ENCODE assay signal across 25 cellular contexts in the genomic region with DNA sequence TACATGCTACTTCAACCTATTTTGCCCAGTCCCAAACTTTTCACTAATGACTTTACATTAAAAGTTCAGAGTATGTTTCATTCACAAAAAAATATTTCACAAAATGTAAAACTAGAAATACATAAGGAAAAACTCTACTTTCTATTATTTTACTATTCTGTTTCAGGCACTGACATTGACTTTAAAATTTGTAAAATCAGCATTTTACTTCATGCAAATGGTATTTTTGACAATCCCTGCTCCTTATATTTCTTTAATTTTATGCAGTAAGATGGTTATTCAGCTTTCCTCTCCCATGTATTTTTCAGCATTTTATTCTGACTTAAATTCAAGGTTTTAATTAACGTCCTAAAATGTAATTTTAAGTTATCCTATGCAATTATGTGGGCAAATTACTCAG.
DNase-seq lines count a peak whose midpoint lies in the region; ATAC-seq, FAIRE-seq and TF ChIP-seq lines count a peak whose summit lies in the region.
"Had no signal": no experiment of that assay in that cellular context is flagged by ENCODE, and none has a peak within 500 bp of the region (broad histone marks: within the 10 kb centered on the region; RNA-seq: fewer than 3 reads in every experiment).

No MANE protein-coding gene starts in this region.

- 0% methylated on average over 1 of the region's 1 CpG for WGBS in HepG2 (ENCODE audit: low lambda C conversion rate)
- WGBS in right lobe of liver (ENCODE audit: insufficient coverage, low coverage, low lambda C conversion rate, missing lambda C conversion rate): 43% methylated on average over 1 of the region's 1 CpG
- 48% methylated on average over 1 of the region's 1 CpG for WGBS in K562 (ENCODE audit: insufficient coverage, low coverage, missing lambda C conversion rate)

- no peak overlapping the region for H3K4me3 Mint-ChIP-seq in activated T-helper 2 cell treated with anti-CD3 and anti-CD28 coated beads, Interferon-gamma antibody, Interleukin-2, Interleukin-4, amounts not matched to agents 10 μg/mL and 5 μg/mL and 100 μg/mL, durations not matched to agents 14 hours and 24 hours and 36 hours (ENCODE audit: low read depth)
- H3K4me3 Mint-ChIP-seq: CD14-positive monocyte; CD4-positive, alpha-beta memory T cell; CD4-positive, CD25-positive, alpha-beta regulatory T cell; CD8-positive, alpha-beta memory T cell had no signal

- in situ Hi-C loops in HepG2 (cut with HindIII; ENCODE audit: extremely low pct_ligation_motif_present, low pct_unique_long_range_greater_than_20kb) (no loop called here), K562 (cut with MboI) (no loop called here)

- no peaks in the 10 kb centered on the region for H3K36me3 Mint-ChIP-seq in activated T-helper 2 cell treated with anti-CD3 and anti-CD28 coated beads, Interferon-gamma antibody, Interleukin-2, Interleukin-4, amounts not matched to agents 10 μg/mL and 5 μg/mL and 100 μg/mL, durations not matched to agents 14 hours and 24 hours and 36 hours (ENCODE audit: low read depth)
- H3K36me3 Mint-ChIP-seq: CD14-positive monocyte; CD4-positive, alpha-beta memory T cell; CD4-positive, CD25-positive, alpha-beta regulatory T cell; CD8-positive, alpha-beta memory T cell had no signal

- H3K27me3 ChIP-seq in HepG2 (ENCODE audit: control insufficient read depth in 1 of 2, insufficient read depth in 2 of 2, low read length in 2 of 2) (no peaks in the 10 kb centered on the region), right lobe of liver (no peaks in the 10 kb centered on the region), K562 (ENCODE audit: control insufficient read depth in 2 of 2, insufficient read depth in 2 of 2, low read length in 2 of 2) (no peaks in the 10 kb centered on the region)
- H3K27me3 ChIP-seq: BE2C, BLaER1 had no signal

- H3K27me3 Mint-ChIP-seq in activated T-helper 2 cell treated with anti-CD3 and anti-CD28 coated beads, Interferon-gamma antibody, Interleukin-2, Interleukin-4, amounts not matched to agents 10 μg/mL and 5 μg/mL and 100 μg/mL, durations not matched to agents 14 hours and 24 hours and 36 hours (ENCODE audit: low read depth): peaks cover 37% of the 10 kb centered on the region
- H3K27me3 Mint-ChIP-seq: CD4-positive, CD25-positive, alpha-beta regulatory T cell had no signal

- no peaks in the 10 kb centered on the region for H3K9me3 ChIP-seq in HepG2 (ENCODE audit: low read length)
- H3K9me3 ChIP-seq in right lobe of liver: no peaks in the 10 kb centered on the region
- H3K9me3 ChIP-seq in K562 (replicated peaks; ENCODE audit: control insufficient read depth, insufficient read depth, low read depth, low read length): no peaks in the 10 kb centered on the region
- H3K9me3 ChIP-seq: BE2C, BLaER1 had no signal

- CTCF ChIA-PET in HepG2 (lab: Yijun Ruan, JAX; ENCODE audit: low intra/inter-chr PET ratio, low total read pairs) (no interaction called here), K562 (lab: Yijun Ruan, JAX; ENCODE audit: low intra/inter-chr PET ratio) (no interaction called here)

- BruUV-seq in HepG2 (replicated peaks; lab: Mats Ljungman, UMichigan) (no TSS peak), K562 (replicated peaks; lab: Mats Ljungman, UMichigan) (no TSS peak)

- no peaks in the 10 kb centered on the region for H3K9me3 Mint-ChIP-seq in activated T-helper 2 cell treated with anti-CD3 and anti-CD28 coated beads, Interferon-gamma antibody, Interleukin-2, Interleukin-4, amounts not matched to agents 10 μg/mL and 5 μg/mL and 100 μg/mL, durations not matched to agents 14 hours and 24 hours and 36 hours

- H3K9ac ChIP-seq in HepG2 (ENCODE audit: insufficient read depth, low read depth, low read length): no peak overlapping the region
- no peak overlapping the region for H3K9ac ChIP-seq in K562 (ENCODE audit: insufficient read depth in 1 of 2, low read depth in 2 of 2, low read length in 2 of 2)
- H3K9ac ChIP-seq: BLaER1 had no signal

- H3K27ac Mint-ChIP-seq in activated T-helper 2 cell treated with anti-CD3 and anti-CD28 coated beads, Interferon-gamma antibody, Interleukin-2, Interleukin-4, amounts not matched to agents 10 μg/mL and 5 μg/mL and 100 μg/mL, durations not matched to agents 14 hours and 24 hours and 36 hours: no peak overlapping the region
- H3K27ac Mint-ChIP-seq: CD14-positive monocyte; CD4-positive, alpha-beta memory T cell; CD4-positive, CD25-positive, alpha-beta regulatory T cell; CD8-positive, alpha-beta memory T cell had no signal

- H3K36me3 ChIP-seq in HepG2 (replicated peaks in 1 of 2; ENCODE audit: control insufficient read depth in 1 of 2, insufficient read depth in 2 of 2, low read length in 2 of 2): no peaks in the 10 kb centered on the region
- H3K36me3 ChIP-seq in right lobe of liver: no peaks in the 10 kb centered on the region
- H3K36me3 ChIP-seq in K562 (ENCODE audit: control insufficient read depth, insufficient read depth, low read length): no peaks in the 10 kb centered on the region
- H3K36me3 ChIP-seq: BE2C, BLaER1 had no signal

- POLR2A ChIA-PET in HepG2 (lab: Yijun Ruan, JAX) (no interaction called here), K562 (lab: Yijun Ruan, JAX) (no interaction called here)

- H3K79me2 ChIP-seq in HepG2 (ENCODE audit: insufficient read depth, low read length) (no peaks in the 10 kb centered on the region), K562 (ENCODE audit: control insufficient read depth, insufficient read depth, low read length) (no peaks in the 10 kb centered on the region)

- no peak for TF ChIP-seq CTCF in HepG2 (CRISPR knock-in tag; IDR thresholded peaks at IDR 0.05)
- TF ChIP-seq CTCF in right lobe of liver (IDR thresholded peaks at IDR 0.05): no peak
- TF ChIP-seq CTCF in K562 (IDR thresholded peaks at IDR 0.05 in 2 of 3, conservative IDR thresholded peaks at IDR 0.05 in 1 of 3; ENCODE audit: insufficient read depth in 2 of 3, low read depth in 1 of 3, low read length in 3 of 3): no peak

- FAIRE-seq in HepG2 (lab: Jason Lieb, UNC) (no peak), K562 (lab: Jason Lieb, UNC) (no peak)
- FAIRE-seq: GM12878, GM12892, GM18507 had no signal

- no peak for TF ChIP-seq POLR2A in HepG2 (IDR thresholded peaks at IDR 0.05; ENCODE audit: insufficient read depth in 1 of 2, low read depth in 2 of 2, low read length in 2 of 2)
- TF ChIP-seq POLR2A in right lobe of liver (IDR thresholded peaks at IDR 0.05): no peak
- no peak for TF ChIP-seq POLR2A in K562 (conservative IDR thresholded peaks at IDR 0.05)

- no peaks in the 10 kb centered on the region for H3K9me1 ChIP-seq in K562 (ENCODE audit: control insufficient read depth, insufficient read depth, low read length)

- no peak overlapping the region for H3K4me2 ChIP-seq in HepG2 (ENCODE audit: low read depth, low read length)
- no peak overlapping the region for H3K4me2 ChIP-seq in K562 (ENCODE audit: insufficient read depth, low read length)
- H3K4me2 ChIP-seq: BLaER1 had no signal

- DNase-seq in HepG2 (ENCODE audit: low spot score): no peak
- DNase-seq in right lobe of liver: no peak
- DNase-seq in K562 (ENCODE audit: extremely low read depth in 1 of 4, low spot score in 3 of 4): no peak
- no peak for DNase-seq in activated T-helper 2 cell treated with anti-CD3 and anti-CD28 coated beads, Interferon-gamma antibody, Interleukin-2, Interleukin-4, amounts not matched to agents 10 μg/mL and 5 μg/mL and 100 μg/mL, durations not matched to agents 14 hours and 24 hours and 36 hours (ENCODE audit: low spot score)
- DNase-seq: ACHN; BE2C; C1 segment of cervical spinal cord; CD4-positive, alpha-beta memory T cell; CD4-positive, CD25-positive, alpha-beta regulatory T cell; CD8-positive, alpha-beta memory T cell; COR-L47; DMS 273 treated with DMSO at 0.1 percent for 48 hours; DMS153; DMS53; DMS79; DND-41; EL; GDM1 had no signal

- TF ChIP-seq RAD21 in HepG2 (CRISPR knock-in tag; IDR thresholded peaks at IDR 0.05): no peak
- TF ChIP-seq RAD21 in K562 (CRISPR knock-in tag; conservative IDR thresholded peaks at IDR 0.05 in 1 of 2, IDR thresholded peaks at IDR 0.05 in 1 of 2): no peak

- H3K4me1 Mint-ChIP-seq in activated T-helper 2 cell treated with anti-CD3 and anti-CD28 coated beads, Interferon-gamma antibody, Interleukin-2, Interleukin-4, amounts not matched to agents 10 μg/mL and 5 μg/mL and 100 μg/mL, durations not matched to agents 14 hours and 24 hours and 36 hours (ENCODE audit: low read depth): no peaks in the 10 kb centered on the region
- H3K4me1 Mint-ChIP-seq: CD4-positive, alpha-beta memory T cell; CD4-positive, CD25-positive, alpha-beta regulatory T cell; CD8-positive, alpha-beta memory T cell had no signal

- no peaks in the 10 kb centered on the region for H3K4me1 ChIP-seq in HepG2 (ENCODE audit: insufficient read depth, low read length)
- H3K4me1 ChIP-seq in right lobe of liver: no peaks in the 10 kb centered on the region
- peaks cover 0 to 15% of the 10 kb centered on the region in 2 experiments; a peak in 3 of 5 replicates for H3K4me1 ChIP-seq in K562 (replicated peaks in 1 of 2; ENCODE audit: control insufficient read depth in 2 of 2, insufficient read depth in 2 of 2, low read length in 2 of 2)
- H3K4me1 ChIP-seq: BE2C had no signal

- H4K20me1 ChIP-seq in HepG2 (ENCODE audit: insufficient read depth, low read length) (no peaks in the 10 kb centered on the region), K562 (replicated peaks; ENCODE audit: control insufficient read depth, insufficient read depth, low read length) (no peaks in the 10 kb centered on the region)
- H4K20me1 ChIP-seq: BLaER1 had no signal

- H3K27ac ChIP-seq in HepG2 (ENCODE audit: extremely low read length, insufficient read depth, low read length): no peak overlapping the region
- no peak overlapping the region for H3K27ac ChIP-seq in right lobe of liver
- H3K27ac ChIP-seq in K562 (ENCODE audit: extremely low read depth, low read depth, low read length): no peak overlapping the region
- H3K27ac ChIP-seq: 22Rv1, BLaER1 had no signal

- TF ChIP-seq EP300 in HepG2 (IDR thresholded peaks at IDR 0.05; ENCODE audit: low read depth in 2 of 2, low read length in 2 of 2) (no peak), HepG2 (CRISPR knock-in tag; IDR thresholded peaks at IDR 0.05; ENCODE audit: borderline replicate concordance) (no peak), K562 (IDR thresholded peaks at IDR 0.05; ENCODE audit: low read length) (no peak)

- H3K4me3 ChIP-seq in HepG2 (replicated peaks in 1 of 3; ENCODE audit: insufficient read depth in 1 of 3, low read depth in 2 of 3, low read length in 3 of 3) (no peak overlapping the region), right lobe of liver (no peak overlapping the region), K562 (no peak overlapping the region)
- H3K4me3 ChIP-seq: BLaER1, GM12878 had no signal

- H2AFZ ChIP-seq in HepG2 (ENCODE audit: low read length) (no peak overlapping the region), K562 (ENCODE audit: low read depth, low read length) (0 out of 2 replicates have a peak overlapping the region, but pooled peaks have one; percentile 27)

- ATAC-seq in HepG2: no peak
- no peak for ATAC-seq in right lobe of liver
- no peak for ATAC-seq in K562
- ATAC-seq in HG03565 (IDR thresholded peaks at IDR 0.05; ENCODE audit: unreplicated experiment): no peak
- ATAC-seq: GM12878 had no signal

- intact Hi-C loops in HepG2 (cut with micrococcal nuclease; ENCODE audit: unreplicated experiment): no loop called here
- intact Hi-C loops in right lobe of liver (cut with DNase I): no loop called here
- intact Hi-C loops in K562 (cut with micrococcal nuclease): no loop called here
- intact Hi-C loops in activated T-helper 2 cell treated with anti-CD3 and anti-CD28 coated beads, Interferon-gamma antibody, Interleukin-2, Interleukin-4, amounts not matched to agents 10 μg/mL and 5 μg/mL and 100 μg/mL, durations not matched to agents 14 hours and 24 hours and 36 hours (cut with micrococcal nuclease): no loop called here

Comparison
In these comparisons a context has a peak if more than half of its experiments do, and no peak if none do; other contexts are left out.
1. Of the 241 proteins assayed by ChIP-seq in both HepG2 and K562: peak only in HepG2: none; only in K562: MAFG; in both: MAFF and MAFK; in neither: 238.